ENCODE assay signal across 1 cellular context in genomic region chr18:23958036-23958435, GRCh38.
TF ChIP-seq lines count a peak whose summit lies in the region.

No MANE protein-coding gene starts in this region.

TF ChIP-seq in HepG2, 621 proteins besides CTCF, POLR2A, EP300 and RAD21:
- no peak for TF ChIP-seq NCOA1 (CRISPR knock-in tag; IDR thresholded peaks at IDR 0.05)
- TF ChIP-seq, protein P1, sequence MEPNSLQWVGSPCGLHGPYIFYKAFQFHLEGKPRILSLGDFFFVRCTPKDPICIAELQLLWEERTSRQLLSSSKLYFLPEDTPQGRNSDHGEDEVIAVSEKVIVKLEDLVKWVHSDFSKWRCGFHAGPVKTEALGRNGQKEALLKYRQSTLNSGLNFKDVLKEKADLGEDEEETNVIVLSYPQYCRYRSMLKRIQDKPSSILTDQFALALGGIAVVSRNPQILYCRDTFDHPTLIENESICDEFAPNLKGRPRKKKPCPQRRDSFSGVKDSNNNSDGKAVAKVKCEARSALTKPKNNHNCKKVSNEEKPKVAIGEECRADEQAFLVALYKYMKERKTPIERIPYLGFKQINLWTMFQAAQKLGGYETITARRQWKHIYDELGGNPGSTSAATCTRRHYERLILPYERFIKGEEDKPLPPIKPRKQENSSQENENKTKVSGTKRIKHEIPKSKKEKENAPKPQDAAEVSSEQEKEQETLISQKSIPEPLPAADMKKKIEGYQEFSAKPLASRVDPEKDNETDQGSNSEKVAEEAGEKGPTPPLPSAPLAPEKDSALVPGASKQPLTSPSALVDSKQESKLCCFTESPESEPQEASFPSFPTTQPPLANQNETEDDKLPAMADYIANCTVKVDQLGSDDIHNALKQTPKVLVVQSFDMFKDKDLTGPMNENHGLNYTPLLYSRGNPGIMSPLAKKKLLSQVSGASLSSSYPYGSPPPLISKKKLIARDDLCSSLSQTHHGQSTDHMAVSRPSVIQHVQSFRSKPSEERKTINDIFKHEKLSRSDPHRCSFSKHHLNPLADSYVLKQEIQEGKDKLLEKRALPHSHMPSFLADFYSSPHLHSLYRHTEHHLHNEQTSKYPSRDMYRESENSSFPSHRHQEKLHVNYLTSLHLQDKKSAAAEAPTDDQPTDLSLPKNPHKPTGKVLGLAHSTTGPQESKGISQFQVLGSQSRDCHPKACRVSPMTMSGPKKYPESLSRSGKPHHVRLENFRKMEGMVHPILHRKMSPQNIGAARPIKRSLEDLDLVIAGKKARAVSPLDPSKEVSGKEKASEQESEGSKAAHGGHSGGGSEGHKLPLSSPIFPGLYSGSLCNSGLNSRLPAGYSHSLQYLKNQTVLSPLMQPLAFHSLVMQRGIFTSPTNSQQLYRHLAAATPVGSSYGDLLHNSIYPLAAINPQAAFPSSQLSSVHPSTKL (CRISPR knock-in tag; IDR thresholded peaks at IDR 0.05): no peak
- no peak for TF ChIP-seq ZSCAN5A (CRISPR knock-in tag; IDR thresholded peaks at IDR 0.05; ENCODE audit: borderline replicate concordance)
- TF ChIP-seq ARID4A (CRISPR knock-in tag; IDR thresholded peaks at IDR 0.05; ENCODE audit: borderline replicate concordance): no peak
- no peak for TF ChIP-seq SOX13 (IDR thresholded peaks at IDR 0.05)
- no peak for TF ChIP-seq SOX13 (CRISPR knock-in tag; conservative IDR thresholded peaks at IDR 0.05 in 1 of 2, IDR thresholded peaks at IDR 0.05 in 1 of 2)
- TF ChIP-seq ZNF367 (CRISPR knock-in tag; IDR thresholded peaks at IDR 0.05; ENCODE audit: borderline replicate concordance): no peak
- no peak for TF ChIP-seq ZNF101 (CRISPR knock-in tag; IDR thresholded peaks at IDR 0.05; ENCODE audit: borderline replicate concordance, low read depth)
- TF ChIP-seq ZNF710 (CRISPR knock-in tag; IDR thresholded peaks at IDR 0.05; ENCODE audit: borderline replicate concordance): no peak
- TF ChIP-seq, protein P2, sequence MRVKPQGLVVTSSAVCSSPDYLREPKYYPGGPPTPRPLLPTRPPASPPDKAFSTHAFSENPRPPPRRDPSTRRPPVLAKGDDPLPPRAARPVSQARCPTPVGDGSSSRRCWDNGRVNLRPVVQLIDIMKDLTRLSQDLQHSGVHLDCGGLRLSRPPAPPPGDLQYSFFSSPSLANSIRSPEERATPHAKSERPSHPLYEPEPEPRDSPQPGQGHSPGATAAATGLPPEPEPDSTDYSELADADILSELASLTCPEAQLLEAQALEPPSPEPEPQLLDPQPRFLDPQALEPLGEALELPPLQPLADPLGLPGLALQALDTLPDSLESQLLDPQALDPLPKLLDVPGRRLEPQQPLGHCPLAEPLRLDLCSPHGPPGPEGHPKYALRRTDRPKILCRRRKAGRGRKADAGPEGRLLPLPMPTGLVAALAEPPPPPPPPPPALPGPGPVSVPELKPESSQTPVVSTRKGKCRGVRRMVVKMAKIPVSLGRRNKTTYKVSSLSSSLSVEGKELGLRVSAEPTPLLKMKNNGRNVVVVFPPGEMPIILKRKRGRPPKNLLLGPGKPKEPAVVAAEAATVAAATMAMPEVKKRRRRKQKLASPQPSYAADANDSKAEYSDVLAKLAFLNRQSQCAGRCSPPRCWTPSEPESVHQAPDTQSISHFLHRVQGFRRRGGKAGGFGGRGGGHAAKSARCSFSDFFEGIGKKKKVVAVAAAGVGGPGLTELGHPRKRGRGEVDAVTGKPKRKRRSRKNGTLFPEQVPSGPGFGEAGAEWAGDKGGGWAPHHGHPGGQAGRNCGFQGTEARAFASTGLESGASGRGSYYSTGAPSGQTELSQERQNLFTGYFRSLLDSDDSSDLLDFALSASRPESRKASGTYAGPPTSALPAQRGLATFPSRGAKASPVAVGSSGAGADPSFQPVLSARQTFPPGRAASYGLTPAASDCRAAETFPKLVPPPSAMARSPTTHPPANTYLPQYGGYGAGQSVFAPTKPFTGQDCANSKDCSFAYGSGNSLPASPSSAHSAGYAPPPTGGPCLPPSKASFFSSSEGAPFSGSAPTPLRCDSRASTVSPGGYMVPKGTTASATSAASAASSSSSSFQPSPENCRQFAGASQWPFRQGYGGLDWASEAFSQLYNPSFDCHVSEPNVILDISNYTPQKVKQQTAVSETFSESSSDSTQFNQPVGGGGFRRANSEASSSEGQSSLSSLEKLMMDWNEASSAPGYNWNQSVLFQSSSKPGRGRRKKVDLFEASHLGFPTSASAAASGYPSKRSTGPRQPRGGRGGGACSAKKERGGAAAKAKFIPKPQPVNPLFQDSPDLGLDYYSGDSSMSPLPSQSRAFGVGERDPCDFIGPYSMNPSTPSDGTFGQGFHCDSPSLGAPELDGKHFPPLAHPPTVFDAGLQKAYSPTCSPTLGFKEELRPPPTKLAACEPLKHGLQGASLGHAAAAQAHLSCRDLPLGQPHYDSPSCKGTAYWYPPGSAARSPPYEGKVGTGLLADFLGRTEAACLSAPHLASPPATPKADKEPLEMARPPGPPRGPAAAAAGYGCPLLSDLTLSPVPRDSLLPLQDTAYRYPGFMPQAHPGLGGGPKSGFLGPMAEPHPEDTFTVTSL (CRISPR knock-in tag; IDR thresholded peaks at IDR 0.05; ENCODE audit: borderline replicate concordance): no peak
- TF ChIP-seq, protein P3, sequence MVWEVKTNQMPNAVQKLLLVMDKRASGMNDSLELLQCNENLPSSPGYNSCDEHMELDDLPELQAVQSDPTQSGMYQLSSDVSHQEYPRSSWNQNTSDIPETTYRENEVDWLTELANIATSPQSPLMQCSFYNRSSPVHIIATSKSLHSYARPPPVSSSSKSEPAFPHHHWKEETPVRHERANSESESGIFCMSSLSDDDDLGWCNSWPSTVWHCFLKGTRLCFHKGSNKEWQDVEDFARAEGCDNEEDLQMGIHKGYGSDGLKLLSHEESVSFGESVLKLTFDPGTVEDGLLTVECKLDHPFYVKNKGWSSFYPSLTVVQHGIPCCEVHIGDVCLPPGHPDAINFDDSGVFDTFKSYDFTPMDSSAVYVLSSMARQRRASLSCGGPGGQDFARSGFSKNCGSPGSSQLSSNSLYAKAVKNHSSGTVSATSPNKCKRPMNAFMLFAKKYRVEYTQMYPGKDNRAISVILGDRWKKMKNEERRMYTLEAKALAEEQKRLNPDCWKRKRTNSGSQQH (CRISPR knock-in tag; IDR thresholded peaks at IDR 0.05; ENCODE audit: low read depth): no peak
- TF ChIP-seq ZFP1 (CRISPR knock-in tag; IDR thresholded peaks at IDR 0.05): no peak
- no peak for TF ChIP-seq GZF1 (CRISPR knock-in tag; IDR thresholded peaks at IDR 0.05)
- TF ChIP-seq ATF4 (CRISPR knock-in tag; IDR thresholded peaks at IDR 0.05): no peak
- no peak for TF ChIP-seq NR3C1 (CRISPR knock-in tag; IDR thresholded peaks at IDR 0.05)
- no peak for TF ChIP-seq ZNF780A (CRISPR knock-in tag; IDR thresholded peaks at IDR 0.05)
TF ChIP-seq in HepG2: peak in this region for 0.
